In genomic region chr17:66577041-66577440, GRCh38 we compare ENCODE assay signal across 27 cellular contexts.
"Had no signal": no experiment of that assay in that cellular context is flagged by ENCODE, and none has a peak within 500 bp of the region (broad histone marks: within the 10 kb centered on the region; RNA-seq: fewer than 3 reads in every experiment).

No MANE protein-coding gene starts in this region.

- H3K9ac ChIP-seq: neural progenitor cell had no signal

- H2AFZ ChIP-seq: neural progenitor cell had no signal

- H3K4me2 ChIP-seq: neural progenitor cell had no signal

- H3K9me3 ChIP-seq: left ventricle myocardium inferior, neutrophil, ovary, stomach, testis, thyroid gland, transverse colon, upper lobe of left lung, vagina had no signal

- ATAC-seq: left colon; naive thymus-derived CD8-positive, alpha-beta T cell; right cardiac atrium; sciatic nerve; stimulated activated naive B cell treated with anti-CD40 and anti-IgM and Interleukin-4, amounts not matched to agents 10 μg/mL and 1 μg/mL and 100 μg/mL, for 72 hours; stimulated activated naive CD8-positive, alpha-beta T cell treated with anti-CD3 and anti-CD28 coated beads, Interleukin-15, Interleukin-2, amounts not matched to agents 100 U/mL and 50 U/mL, for 24 hours had no signal

- H3K4me1 Mint-ChIP-seq: stimulated activated naive B cell treated with anti-CD40 and anti-IgM and Interleukin-4, amounts not matched to agents 10 μg/mL and 1 μg/mL and 100 μg/mL, for 72 hours had no signal

- H3K4me3 Mint-ChIP-seq: naive thymus-derived CD8-positive, alpha-beta T cell; nephron progenitor cell; neural progenitor cell; stimulated activated naive B cell treated with anti-CD40 and anti-IgM and Interleukin-4, amounts not matched to agents 10 μg/mL and 1 μg/mL and 100 μg/mL, for 72 hours had no signal

- DNase-seq: hippocampal formation; kidney; left colon; left ventricle myocardium inferior; naive thymus-derived CD8-positive, alpha-beta T cell; nephron progenitor cell; occipital lobe; ovary; retina; right cardiac atrium; stimulated activated CD4-positive, alpha-beta T cell treated with anti-CD3 and anti-CD28 coated beads, Interleukin-12 subunit alpha, Interleukin-12 subunit beta, amount 100 ng/mL, for 4 hours; stimulated activated CD4-positive, alpha-beta T cell treated with anti-CD3 and anti-CD28 coated beads, Interleukin-15, amount 100 ng/mL, for 24 hours; stimulated activated CD4-positive, alpha-beta T cell treated with anti-CD3 and anti-CD28 coated beads, Interleukin-2, amount 100 ng/mL, for 24 hours; stimulated activated CD4-positive, alpha-beta T cell treated with anti-CD3 and anti-CD28 coated beads, Interleukin-4, amount 100 ng/mL, for 1 hour; stimulated activated naive B cell treated with anti-CD40 and anti-IgM and Interleukin-4, amounts not matched to agents 10 μg/mL and 1 μg/mL and 100 μg/mL, for 72 hours; stimulated activated naive CD8-positive, alpha-beta T cell treated with anti-CD3 and anti-CD28 coated beads, Interleukin-15, Interleukin-2, amounts not matched to agents 100 U/mL and 50 U/mL, for 24 hours; stomach; testis; thyroid gland; transverse colon; upper lobe of left lung had no signal

- H3K27me3 ChIP-seq: neural progenitor cell, neutrophil, ovary, stomach, testis, thyroid gland, transverse colon, upper lobe of left lung, vagina had no signal

- H3K27ac Mint-ChIP-seq: nephron progenitor cell; progenitor cell of endocrine pancreas; stimulated activated naive B cell treated with anti-CD40 and anti-IgM and Interleukin-4, amounts not matched to agents 10 μg/mL and 1 μg/mL and 100 μg/mL, for 72 hours had no signal

- H3K27me3 Mint-ChIP-seq: naive thymus-derived CD8-positive, alpha-beta T cell; progenitor cell of endocrine pancreas; stimulated activated naive B cell treated with anti-CD40 and anti-IgM and Interleukin-4, amounts not matched to agents 10 μg/mL and 1 μg/mL and 100 μg/mL, for 72 hours had no signal

- H3K36me3 Mint-ChIP-seq: neural progenitor cell; stimulated activated naive B cell treated with anti-CD40 and anti-IgM and Interleukin-4, amounts not matched to agents 10 μg/mL and 1 μg/mL and 100 μg/mL, for 72 hours had no signal

- H3K27ac ChIP-seq: left ventricle myocardium inferior, neural progenitor cell, neutrophil, ovary, skin epidermis, stomach, testis, thyroid gland, transverse colon, vagina had no signal

- H3K9me3 Mint-ChIP-seq: neural progenitor cell had no signal
